1 cellular context compared by ENCODE assay signal in genomic region chr16:89201467-89202377, GRCh38.
TF ChIP-seq lines count a peak whose summit lies in the region.

No MANE protein-coding gene starts in this region.

TF ChIP-seq in HepG2, 621 proteins besides CTCF, POLR2A, EP300 and RAD21 (continues in another document):
- TF ChIP-seq ZFP82 (CRISPR knock-in tag; IDR thresholded peaks at IDR 0.05; ENCODE audit: borderline replicate concordance) (peak; percentile 44; the same call in 1 of the 2 replicates), RXRA (CRISPR knock-in tag; IDR thresholded peaks at IDR 0.05) (0 out of 2 replicates have a peak, but pooled peaks have one; percentile 33), BHLHE40 (IDR thresholded peaks at IDR 0.05; ENCODE audit: low read length) (peak; percentile 78), SRY (CRISPR knock-in tag; IDR thresholded peaks at IDR 0.05) (0 out of 2 replicates have a peak, but pooled peaks have one; percentile 44), ZSCAN21 (CRISPR knock-in tag; IDR thresholded peaks at IDR 0.05; ENCODE audit: borderline replicate concordance) (0 out of 2 replicates have a peak, but pooled peaks have one; percentile 34), GATA4 (IDR thresholded peaks at IDR 0.05; ENCODE audit: borderline replicate concordance, low read depth) (0 out of 2 replicates have a peak, but pooled peaks have one; percentile 16), ARID4A (CRISPR knock-in tag; IDR thresholded peaks at IDR 0.05; ENCODE audit: borderline replicate concordance) (peak; percentile 32; the same call in 1 of the 2 replicates), IRF9 (CRISPR knock-in tag; IDR thresholded peaks at IDR 0.05; ENCODE audit: borderline replicate concordance) (0 out of 2 replicates have a peak, but pooled peaks have one; percentile 26), MED1 (CRISPR knock-in tag; IDR thresholded peaks at IDR 0.05) (0 out of 2 replicates have a peak, but pooled peaks have one; percentile 23), ZBTB8A (CRISPR knock-in tag; IDR thresholded peaks at IDR 0.05; ENCODE audit: borderline replicate concordance, low read depth) (no peak), NRL (CRISPR knock-in tag; IDR thresholded peaks at IDR 0.05; ENCODE audit: borderline replicate concordance) (peak; percentile 52; the same call in 1 of the 2 replicates), SP4 (CRISPR knock-in tag; IDR thresholded peaks at IDR 0.05) (peak; percentile 80), MTERF4 (CRISPR knock-in tag; IDR thresholded peaks at IDR 0.05) (peak; percentile 62; the same call in 1 of the 2 replicates), ZNF792 (CRISPR knock-in tag; IDR thresholded peaks at IDR 0.05) (peak; percentile 48; the same call in 1 of the 2 replicates), MXD1 (CRISPR knock-in tag; IDR thresholded peaks at IDR 0.05) (peak; percentile 67; the same call in 1 of the 2 replicates), ZNF138 (CRISPR knock-in tag; IDR thresholded peaks at IDR 0.05; ENCODE audit: low read depth) (0 out of 2 replicates have a peak, but pooled peaks have one; percentile 35), ZNF513 (CRISPR knock-in tag; conservative IDR thresholded peaks at IDR 0.05) (no peak), RBFOX2 (IDR thresholded peaks at IDR 0.05; ENCODE audit: low read depth, low read length) (peak; percentile 81), THAP7 (CRISPR knock-in tag; IDR thresholded peaks at IDR 0.05) (no peak), ZEB1 (IDR thresholded peaks at IDR 0.05; ENCODE audit: insufficient replicate concordance, low read depth) (peak; percentile 88), ZBTB2 (CRISPR knock-in tag; IDR thresholded peaks at IDR 0.05; ENCODE audit: low read depth) (0 out of 2 replicates have a peak, but pooled peaks have one; percentile 27), HOXA3 (CRISPR knock-in tag; IDR thresholded peaks at IDR 0.05) (peak; percentile 24; the same call in 1 of the 2 replicates), CBX2 (IDR thresholded peaks at IDR 0.05; ENCODE audit: low read depth, low read length) (no peak), CBX2 (CRISPR knock-in tag; IDR thresholded peaks at IDR 0.05; ENCODE audit: low read depth) (no peak), ZC3H13 (CRISPR knock-in tag; IDR thresholded peaks at IDR 0.05) (0 out of 2 replicates have a peak, but pooled peaks have one; percentile 8), SP1 (IDR thresholded peaks at IDR 0.05) (no peak), SP1 (CRISPR knock-in tag; IDR thresholded peaks at IDR 0.05) (peak; percentile 77), KDM4B (CRISPR knock-in tag; IDR thresholded peaks at IDR 0.05) (no peak), FIP1L1 (IDR thresholded peaks at IDR 0.05; ENCODE audit: borderline replicate concordance, insufficient read depth, low read depth, low read length) (no peak), CCDC6 (CRISPR knock-in tag; IDR thresholded peaks at IDR 0.05) (peak; percentile 54; the same call in 1 of the 2 replicates), TAF15 (IDR thresholded peaks at IDR 0.05; ENCODE audit: low read depth, low read length, poor library complexity, severe bottlenecking) (peak; percentile 47), DRAP1 (CRISPR knock-in tag; IDR thresholded peaks at IDR 0.05) (peak; percentile 55; the same call in 1 of the 2 replicates), ZNF503 (CRISPR knock-in tag; IDR thresholded peaks at IDR 0.05) (0 out of 2 replicates have a peak, but pooled peaks have one; percentile 28), HNRNPLL (IDR thresholded peaks at IDR 0.05; ENCODE audit: low read depth, low read length, poor library complexity, severe bottlenecking) (peak; percentile 85), YY1 (IDR thresholded peaks at IDR 0.05; ENCODE audit: insufficient read depth, insufficient replicate concordance, low read depth, low read length) (peak; percentile 34), ZNF546 (CRISPR knock-in tag; conservative IDR thresholded peaks at IDR 0.05) (0 out of 2 replicates have a peak, but pooled peaks have one; percentile 41), KLF12 (CRISPR knock-in tag; IDR thresholded peaks at IDR 0.05; ENCODE audit: borderline replicate concordance) (peak; percentile 32; the same call in 1 of the 2 replicates), POGK (CRISPR knock-in tag; conservative IDR thresholded peaks at IDR 0.05) (0 out of 2 replicates have a peak, but pooled peaks have one; percentile 53), ERF (CRISPR knock-in tag; IDR thresholded peaks at IDR 0.05) (no peak)
